ENCODE assay signal across 9 cellular contexts in genomic region chr9:123998970-123999621, GRCh38. TPM values are rescaled to one million over a fixed set of nuclear protein-coding genes. Genes with fewer than 3 reads are reported as not detected.
DNase-seq lines count a peak whose midpoint lies in the region; ATAC-seq and TF ChIP-seq lines count a peak whose summit lies in the region.
"Had no signal": no experiment of that assay in that cellular context is flagged by ENCODE, and none has a peak within 500 bp of the region (broad histone marks: within the 10 kb centered on the region; RNA-seq: fewer than 3 reads in every experiment).

No MANE protein-coding gene starts in this region.

- POLR2A ChIA-PET in T-cell (lab: Charles Lee): no interaction called here

- no peak overlapping the region for H3K9ac ChIP-seq in iPS-20b (ENCODE audit: low read depth, low read length)

- peaks cover 85% of the 10 kb centered on the region for H3K27me3 Mint-ChIP-seq in activated T-cell treated with anti-CD3 and anti-CD28 coated beads, Interleukin-2, amount 50 U/mL, for 4 hours (ENCODE audit: low read depth)
- H3K27me3 Mint-ChIP-seq in T-cell (peaks cover 83 to 90% of the 10 kb centered on the region in 2 donors), type B pancreatic cell (peaks cover 93% of the 10 kb centered on the region)

- no peaks in the 10 kb centered on the region for H3K9me3 Mint-ChIP-seq in activated T-cell treated with anti-CD3 and anti-CD28 coated beads, Interleukin-2, amount 50 U/mL, for 4 hours
- H3K9me3 Mint-ChIP-seq in T-cell: no peaks in the 10 kb centered on the region
- no peaks in the 10 kb centered on the region for H3K9me3 Mint-ChIP-seq in type B pancreatic cell

- H3K27ac ChIP-seq in iPS-20b (ENCODE audit: low read length): no peak overlapping the region

- no peaks in the 10 kb centered on the region for H3K36me3 ChIP-seq in iPS-20b (ENCODE audit: insufficient read depth, low read depth, low read length)

- H3K27ac Mint-ChIP-seq in T-cell (no peak overlapping the region), type B pancreatic cell (no peak overlapping the region)

- H3K4me3 ChIP-seq in iPS-20b (ENCODE audit: low read length): peak overlapping the region; percentile 50; the same call in 1 of the 2 replicates

- DNase-seq in activated T-cell treated with anti-CD3 and anti-CD28 coated beads, Interleukin-2, amount 50 U/mL, for 4 hours: no peak
- DNase-seq in activated T-cell treated with anti-CD3 and anti-CD28 coated beads for 4 hours (no peak), T-cell (no peak), type B pancreatic cell (ENCODE audit: extremely low spot score, unreplicated experiment) (no peak)

- H3K36me3 Mint-ChIP-seq in activated T-cell treated with anti-CD3 and anti-CD28 coated beads, Interleukin-2, amount 50 U/mL, for 4 hours (ENCODE audit: insufficient read depth): no peaks in the 10 kb centered on the region
- H3K36me3 Mint-ChIP-seq in T-cell (no peaks in the 10 kb centered on the region), type B pancreatic cell (no peaks in the 10 kb centered on the region)

- peak overlapping the region; percentile 74 for H3K4me3 Mint-ChIP-seq in activated T-cell treated with anti-CD3 and anti-CD28 coated beads, Interleukin-2, amount 50 U/mL, for 4 hours
- H3K4me3 Mint-ChIP-seq in T-cell (peak overlapping the region; percentile 68 to 96 (median 76)), type B pancreatic cell (peak overlapping the region; percentile 88)

- peaks cover 33% of the 10 kb centered on the region for H3K4me1 Mint-ChIP-seq in activated T-cell treated with anti-CD3 and anti-CD28 coated beads, Interleukin-2, amount 50 U/mL, for 4 hours (ENCODE audit: low read depth)
- H3K4me1 Mint-ChIP-seq in T-cell (peaks cover 31 to 38% (median 33%) of the 10 kb centered on the region in 3 donors), type B pancreatic cell (ENCODE audit: unreplicated experiment) (peaks cover 9% of the 10 kb centered on the region)

- H3K9me3 ChIP-seq in iPS-20b (ENCODE audit: insufficient read depth, low read depth, low read length): no peaks in the 10 kb centered on the region

- ATAC-seq in activated T-cell treated with anti-CD3 and anti-CD28 coated beads, Interleukin-2, amount 50 U/mL, for 4 hours: no peak
- peak in 3 of 4 experiments; percentile 29 to 57 (median 51) for ATAC-seq in T-cell (replicated peaks in 1 of 4)
- no peak for ATAC-seq in GM21825 (IDR thresholded peaks at IDR 0.05; ENCODE audit: unreplicated experiment)
- ATAC-seq in GM18858 (IDR thresholded peaks at IDR 0.05; ENCODE audit: unreplicated experiment): no peak
- no peak for ATAC-seq in GM18519 (IDR thresholded peaks at IDR 0.05; ENCODE audit: low FRiP score, unreplicated experiment)

- TF ChIP-seq CTCF in type B pancreatic cell (conservative IDR thresholded peaks at IDR 0.05): no peak

- CTCF ChIA-PET in T-cell (lab: Charles Lee): no interaction called here

- peaks cover 94% of the 10 kb centered on the region for H3K27me3 ChIP-seq in iPS-20b (ENCODE audit: insufficient read depth, low read length)

- H3K4me1 ChIP-seq in iPS-20b (ENCODE audit: insufficient read depth, low read length): peaks cover 8% of the 10 kb centered on the region; the same call in 1 of the 2 replicates

RNA-seq across cellular contexts. Expression of gene LHX2, which starts 12.5 kb away (rescaled TPM):
- total RNA-seq in activated T-cell treated with anti-CD3 and anti-CD28 coated beads, Interleukin-2, amount 50 U/mL, for 4 hours: under 1 TPM in 1 of 3 donors, not detected in 2; 0.10 TPM
- total RNA-seq in T-cell (not detected), type B pancreatic cell (ENCODE audit: low replicate concordance) (1.2 TPM in 1 of 2 replicates, not detected in the other)
- total RNA-seq: kidney epithelial cell had no signal

Comparison
In these comparisons a context has a peak if more than half of its experiments do, and no peak if none do; other contexts are left out.
1. ATAC-seq: peak in T-cell (3 of 4); none in activated T-cell treated with anti-CD3 and anti-CD28 coated beads, Interleukin-2, amount 50 U/mL, for 4 hours (0 of 2), GM21825 (single experiment), GM18858 (single experiment) and GM18519 (single experiment).
2. Peak in every context shown above with its lines, with median percentiles within 50 percentile points of each other: H3K4me3 Mint-ChIP-seq.